10 cellular contexts compared by ENCODE assay signal in the genomic region with DNA sequence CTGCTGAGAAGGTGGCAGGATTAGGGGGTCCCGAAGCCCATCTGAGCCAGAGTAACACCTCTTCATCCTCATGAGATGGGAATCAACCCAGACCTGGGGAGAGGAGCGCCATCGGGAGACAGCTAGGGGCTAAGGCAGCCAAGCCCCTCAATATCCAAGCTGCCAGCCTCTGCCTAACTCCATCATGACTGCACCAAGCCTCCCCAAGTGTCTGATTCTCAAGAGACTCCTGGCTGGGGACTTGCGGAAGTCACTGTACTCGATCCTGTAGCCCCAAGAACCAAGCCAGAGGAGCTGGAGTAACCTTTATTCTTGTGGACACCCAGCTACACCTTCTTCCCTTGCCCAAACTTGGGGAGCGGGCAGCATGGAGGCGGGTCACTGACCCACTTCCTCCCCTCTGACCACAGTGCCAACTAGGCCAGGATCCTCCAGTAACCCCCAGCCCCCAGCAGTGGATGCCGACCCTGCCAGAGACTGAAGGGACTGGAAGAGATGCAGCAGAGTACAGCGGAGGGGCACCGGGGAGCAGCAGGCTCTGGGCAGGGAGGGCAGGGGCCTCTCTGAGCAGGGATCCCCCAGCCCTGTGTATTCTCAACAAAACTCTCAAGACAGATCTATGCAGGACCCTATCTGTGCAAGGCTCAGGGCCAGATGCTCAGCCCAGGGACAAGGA. TPM values are rescaled to one million over a fixed set of nuclear protein-coding genes. Genes with fewer than 3 reads are reported as not detected.
DNase-seq lines count a peak whose midpoint lies in the region; ATAC-seq and TF ChIP-seq lines count a peak whose summit lies in the region.
"Had no signal": no experiment of that assay in that cellular context is flagged by ENCODE, and none has a peak within 500 bp of the region (broad histone marks: within the 10 kb centered on the region; RNA-seq: fewer than 3 reads in every experiment).

No MANE protein-coding gene starts in this region.

- H3K27ac Mint-ChIP-seq in HFFc6 = peak overlapping the region; percentile 88
- no peak overlapping the region for H3K27ac Mint-ChIP-seq in activated naive CD8-positive, alpha-beta T cell treated with anti-CD3 and anti-CD28 coated beads, Interleukin-2, amount 50 U/mL, for 24 hours
- H3K27ac Mint-ChIP-seq: activated T-helper 1 cell treated with anti-CD3 and anti-CD28 coated beads, Interleukin-12 subunit alpha, Interleukin-12 subunit beta, Interleukin-2, Interleukin-4 antibody, amounts not matched to agents 30 ng/mL and 10 ng/mL and 1 ng/mL, durations not matched to agents 14 hours and 24 hours and 36 hours had no signal

- no peak for ATAC-seq in activated naive CD8-positive, alpha-beta T cell treated with anti-CD3 and anti-CD28 coated beads, Interleukin-2, amount 50 U/mL, for 24 hours
- ATAC-seq in left lung = no peak
- ATAC-seq in GM18870 (IDR thresholded peaks at IDR 0.05; ENCODE audit: unreplicated experiment) = no peak

- H3K36me3 Mint-ChIP-seq in HFFc6 (ENCODE audit: low read depth) = peaks cover 4% of the 10 kb centered on the region; the same call in 1 of the 2 replicates
- H3K36me3 Mint-ChIP-seq in activated naive CD8-positive, alpha-beta T cell treated with anti-CD3 and anti-CD28 coated beads, Interleukin-2, amount 50 U/mL, for 24 hours (ENCODE audit: low read depth) = no peaks in the 10 kb centered on the region

- H3K4me1 Mint-ChIP-seq in HFFc6 (ENCODE audit: low read depth) = peaks cover 62% of the 10 kb centered on the region
- peaks cover 28% of the 10 kb centered on the region for H3K4me1 Mint-ChIP-seq in activated naive CD8-positive, alpha-beta T cell treated with anti-CD3 and anti-CD28 coated beads, Interleukin-2, amount 50 U/mL, for 24 hours

- TF ChIP-seq EP300 in suprapubic skin (IDR thresholded peaks at IDR 0.05) = no peak

- WGBS in suprapubic skin = 34% methylated on average over 9 of the region's 10 CpGs

- H3K9me3 ChIP-seq in left lung (no peaks in the 10 kb centered on the region), suprapubic skin (no peaks in the 10 kb centered on the region)

- no peaks in the 10 kb centered on the region; the same call in 1 of the 2 replicates for H3K27me3 Mint-ChIP-seq in HFFc6 (ENCODE audit: insufficient read depth)
- H3K27me3 Mint-ChIP-seq in activated naive CD8-positive, alpha-beta T cell treated with anti-CD3 and anti-CD28 coated beads, Interleukin-2, amount 50 U/mL, for 24 hours = no peaks in the 10 kb centered on the region

- no peaks in the 10 kb centered on the region for H3K27me3 ChIP-seq in left lung
- no peaks in the 10 kb centered on the region for H3K27me3 ChIP-seq in suprapubic skin

- no peak for TF ChIP-seq POLR2A in suprapubic skin (IDR thresholded peaks at IDR 0.05)

- H3K9me3 Mint-ChIP-seq in HFFc6 = no peaks in the 10 kb centered on the region
- no peaks in the 10 kb centered on the region for H3K9me3 Mint-ChIP-seq in activated naive CD8-positive, alpha-beta T cell treated with anti-CD3 and anti-CD28 coated beads, Interleukin-2, amount 50 U/mL, for 24 hours
- H3K9me3 Mint-ChIP-seq: activated T-helper 1 cell treated with anti-CD3 and anti-CD28 coated beads, Interleukin-12 subunit alpha, Interleukin-12 subunit beta, Interleukin-2, Interleukin-4 antibody, amounts not matched to agents 30 ng/mL and 10 ng/mL and 1 ng/mL, durations not matched to agents 14 hours and 24 hours and 36 hours had no signal

- peaks cover 0 to 16% of the 10 kb centered on the region in 2 donors for H3K36me3 ChIP-seq in left lung
- peaks cover 14% of the 10 kb centered on the region for H3K36me3 ChIP-seq in suprapubic skin

- peak overlapping the region; percentile 27 to 43 for H3K4me3 ChIP-seq in left lung
- peak overlapping the region; percentile 44 for H3K4me3 ChIP-seq in suprapubic skin

- intact Hi-C loops in left lung (cut with DNase I) = no loop called here

- DNase-seq in HFFc6 = no peak
- no peak for DNase-seq in activated naive CD8-positive, alpha-beta T cell treated with anti-CD3 and anti-CD28 coated beads, Interleukin-2, amount 50 U/mL, for 24 hours
- DNase-seq in left lung = no peak
- DNase-seq in suprapubic skin (ENCODE audit: low spot score in 2 of 2) = peak in 1 of 2 donors; percentile 65
- no peak for DNase-seq in GM19240 (ENCODE audit: insufficient read length, low spot score)
- DNase-seq in foreskin melanocyte = no peak
- no peak for DNase-seq in activated T-cell treated with anti-CD3 and anti-CD28 coated beads, Interleukin-2, amount 50 U/mL, for 48 hours
- DNase-seq: stimulated activated CD4-positive, alpha-beta T cell treated with anti-CD3 and anti-CD28 coated beads, Interleukin-12 subunit alpha, Interleukin-12 subunit beta, amount 100 ng/mL, for 4 hours had no signal

- H3K27ac ChIP-seq in left lung (peak overlapping the region; percentile 72 to 80), suprapubic skin (peak overlapping the region; percentile 82)

- H3K4me3 Mint-ChIP-seq in HFFc6 = peak overlapping the region; percentile 86
- peak overlapping the region; percentile 14 for H3K4me3 Mint-ChIP-seq in activated naive CD8-positive, alpha-beta T cell treated with anti-CD3 and anti-CD28 coated beads, Interleukin-2, amount 50 U/mL, for 24 hours
- H3K4me3 Mint-ChIP-seq: activated T-helper 1 cell treated with anti-CD3 and anti-CD28 coated beads, Interleukin-12 subunit alpha, Interleukin-12 subunit beta, Interleukin-2, Interleukin-4 antibody, amounts not matched to agents 30 ng/mL and 10 ng/mL and 1 ng/mL, durations not matched to agents 14 hours and 24 hours and 36 hours had no signal

- H3K4me1 ChIP-seq in left lung (peaks cover 43 to 52% of the 10 kb centered on the region in 2 donors), suprapubic skin (peaks cover 98% of the 10 kb centered on the region)

- TF ChIP-seq CTCF in HFFc6 (IDR thresholded peaks at IDR 0.05) (no peak), left lung (IDR thresholded peaks at IDR 0.05) (no peak), suprapubic skin (IDR thresholded peaks at IDR 0.05) (no peak)

RNA-seq across cellular contexts. Expression of gene HDAC5, which starts 13.3 kb away (rescaled TPM):
- total RNA-seq in HFFc6 (2021; fragmentation: NEBNext Ultra II Directional; extraction: Animal tissue kit (Norgen Biotek cat#: 25700)) = 10 to 100 TPM; 63.4 to 87.4 (median 78.7) TPM
- total RNA-seq in left lung (10 to 100 TPM; 28.0 to 43.5 TPM), suprapubic skin (100 to 1,000 TPM; 135 to 197 (median 168) TPM)

RNA-seq across cellular contexts. Expression of gene HROB, which starts 31.6 kb away (rescaled TPM):
- 1 to 10 TPM; 4.0 to 7.6 (median 6.7) TPM for total RNA-seq in HFFc6 (2021; fragmentation: NEBNext Ultra II Directional; extraction: Animal tissue kit (Norgen Biotek cat#: 25700))
- 1 to 10 TPM; 2.3 to 2.7 TPM for total RNA-seq in left lung
- 1 to 10 TPM; 1.6 to 3.7 (median 2.4) TPM for total RNA-seq in suprapubic skin

RNA-seq across cellular contexts. Expression of gene G6PC3, which starts 39.6 kb away (rescaled TPM):
- total RNA-seq in HFFc6 (2021; fragmentation: NEBNext Ultra II Directional; extraction: Animal tissue kit (Norgen Biotek cat#: 25700)) = 100 to 1,000 TPM in 5 of 6 experiments, 10 to 100 TPM in 1; 96.6 to 123 (median 113) TPM
- 10 to 100 TPM; 47.4 to 62.6 TPM for total RNA-seq in left lung
- 10 to 100 TPM; 12.7 to 20.4 (median 15.4) TPM for total RNA-seq in suprapubic skin

RNA-seq across cellular contexts. Expression of gene LSM12, which starts 43.7 kb away (rescaled TPM):
- 100 to 1,000 TPM in 1 of 6 experiments, 10 to 100 TPM in 5; 86.6 to 101 (median 94.5) TPM for total RNA-seq in HFFc6 (2021; fragmentation: NEBNext Ultra II Directional; extraction: Animal tissue kit (Norgen Biotek cat#: 25700))
- 10 to 100 TPM; 47.6 to 53.2 TPM for total RNA-seq in left lung
- total RNA-seq in suprapubic skin = 10 to 100 TPM; 27.8 to 44.6 (median 33.3) TPM
